ENCODE assay signal across 8 cellular contexts in genomic region chr13:86318424-86318823, GRCh38.
"Had no signal": no experiment of that assay in that cellular context is flagged by ENCODE, and none has a peak within 500 bp of the region (broad histone marks: within the 10 kb centered on the region; RNA-seq: fewer than 3 reads in every experiment).

No MANE protein-coding gene starts in this region.

- DNase-seq: GDM1, GF-D8 had no signal

- H3K4me3 ChIP-seq: GM12878 had no signal

- FAIRE-seq: G401.6, GM12878, GM12891, GM12892, GM18507, GM19239 had no signal
